1 cellular context compared by ENCODE assay signal in genomic region chr1:149888160-149888998, GRCh38.
TF ChIP-seq lines count a peak whose summit lies in the region.

No MANE protein-coding gene starts in this region.

TF ChIP-seq in K562, 482 proteins besides CTCF, POLR2A, EP300 and RAD21 (continued from another document and continues in another):
- TF ChIP-seq LARP7 (IDR thresholded peaks at IDR 0.05) (peak; percentile 45; the same call in 1 of the 2 replicates), PHF8 (IDR thresholded peaks at IDR 0.05; ENCODE audit: borderline replicate concordance, low read length) (peak; percentile 13; the same call in 1 of the 2 replicates), GTF2A2 (tag; IDR thresholded peaks at IDR 0.05) (peak; percentile 76), HDAC6 (IDR thresholded peaks at IDR 0.05; ENCODE audit: low read depth, low read length) (no peak), NFE2 (IDR thresholded peaks at IDR 0.05; ENCODE audit: low read depth) (peak; percentile 43; the same call in 1 of the 2 replicates), CGGBP1 (CRISPR knock-in tag; IDR thresholded peaks at IDR 0.05) (0 out of 2 replicates have a peak, but pooled peaks have one; percentile 68), U2AF1 (optimal IDR thresholded peaks at IDR 0.05; ENCODE audit: low read depth, low read length) (peak; percentile 67), STAT5A (IDR thresholded peaks at IDR 0.05; ENCODE audit: borderline replicate concordance, low read length) (peak; percentile 22; the same call in 1 of the 2 replicates), DMBX1 (CRISPR knock-in tag; IDR thresholded peaks at IDR 0.05; ENCODE audit: borderline replicate concordance) (0 out of 2 replicates have a peak, but pooled peaks have one; percentile 50), FOSL1 (tag; conservative IDR thresholded peaks at IDR 0.05) (peak; percentile 72), HIVEP1 (CRISPR knock-in tag; IDR thresholded peaks at IDR 0.05) (0 out of 2 replicates have a peak, but pooled peaks have one; percentile 32), ZEB2 (IDR thresholded peaks at IDR 0.05) (peak; percentile 23; the same call in 1 of the 2 replicates), NONO (IDR thresholded peaks at IDR 0.05; ENCODE audit: low read depth in 2 of 2, low read length in 1 of 2) (0 out of 4 replicates have a peak, but pooled peaks of 1 of the 2 experiments have one; percentile 23), AFF1 (IDR thresholded peaks at IDR 0.05; ENCODE audit: low read depth in 1 of 2, partially characterized antibody in 2 of 2) (peak; percentile 38 to 48), FUS (optimal IDR thresholded peaks at IDR 0.05; ENCODE audit: low read depth, low read length) (peak; percentile 14), SMAD2 (IDR thresholded peaks at IDR 0.05; ENCODE audit: low read depth, low read length) (no peak), PYGO2 (tag; IDR thresholded peaks at IDR 0.05) (peak; percentile 14; the same call in 1 of the 2 replicates), ZNF311 (CRISPR knock-in tag; IDR thresholded peaks at IDR 0.05) (no peak), NEUROD1 (IDR thresholded peaks at IDR 0.05; ENCODE audit: borderline replicate concordance, low read depth, low read length, partially characterized antibody) (no peak), E2F3 (CRISPR knock-in tag; IDR thresholded peaks at IDR 0.05) (no peak), ZNF780A (CRISPR knock-in tag; IDR thresholded peaks at IDR 0.05) (no peak), ZNF644 (tag; IDR thresholded peaks at IDR 0.05; ENCODE audit: low read depth) (peak; percentile 77), SNIP1 (IDR thresholded peaks at IDR 0.05; ENCODE audit: low read depth) (0 out of 2 replicates have a peak, but pooled peaks have one; percentile 34), RBM39 (optimal IDR thresholded peaks at IDR 0.05; ENCODE audit: low read depth, low read length) (peak; percentile 96), CC2D1A (IDR thresholded peaks at IDR 0.05) (peak; percentile 78; the same call in 1 of the 2 replicates), RHOXF2B (CRISPR knock-in tag; conservative IDR thresholded peaks at IDR 0.05) (no peak), ZNF408 (CRISPR knock-in tag; IDR thresholded peaks at IDR 0.05; ENCODE audit: low read depth) (no peak), EHMT2 (IDR thresholded peaks at IDR 0.05) (peak; percentile 79; the same call in 1 of the 2 replicates), TEAD2 (tag; IDR thresholded peaks at IDR 0.05) (no peak; the same call in 1 of the 2 replicates), DPF2 (IDR thresholded peaks at IDR 0.05) (peak; percentile 76), KDM5B (IDR thresholded peaks at IDR 0.05; ENCODE audit: insufficient replicate concordance, low read depth, low read length) (no peak), KAT7 (CRISPR knock-in tag; IDR thresholded peaks at IDR 0.05; ENCODE audit: borderline replicate concordance) (no peak), BCLAF1 (IDR thresholded peaks at IDR 0.05; ENCODE audit: borderline replicate concordance in 1 of 2, control insufficient read depth in 1 of 2, low read depth in 2 of 2, low read length in 1 of 2) (peak; percentile 12 to 79; a peak in 2 of 4 replicates), ZNF232 (CRISPR knock-in tag; IDR thresholded peaks at IDR 0.05) (0 out of 2 replicates have a peak, but pooled peaks have one; percentile 9), CSDE1 (IDR thresholded peaks at IDR 0.05) (peak in 1 of 2 experiments; percentile 76; a peak in 1 of 4 replicates), ZZZ3 (IDR thresholded peaks at IDR 0.05) (no peak), NR2C2 (CRISPR knock-in tag; IDR thresholded peaks at IDR 0.05) (no peak), NR2C2 (tag; IDR thresholded peaks at IDR 0.05) (peak; percentile 65), ZNF212 (CRISPR knock-in tag; IDR thresholded peaks at IDR 0.05) (peak; percentile 73; the same call in 1 of the 2 replicates), CBFA2T3 (IDR thresholded peaks at IDR 0.05) (peak; percentile 53; the same call in 1 of the 2 replicates), GTF2F1 (IDR thresholded peaks at IDR 0.05; ENCODE audit: low read depth, low read length) (peak; percentile 71; the same call in 1 of the 2 replicates), IFI16 (CRISPR knock-in tag; IDR thresholded peaks at IDR 0.05) (no peak), YBX1 (IDR thresholded peaks at IDR 0.05) (no peak), TEAD1 (CRISPR knock-in tag; IDR thresholded peaks at IDR 0.05) (peak; percentile 5 to 82; a peak in 2 of 4 replicates), TCFL5 (CRISPR knock-in tag; conservative IDR thresholded peaks at IDR 0.05) (peak; percentile 25; the same call in 1 of the 2 replicates), KAT2B (IDR thresholded peaks at IDR 0.05; ENCODE audit: low read depth, low read length) (no peak), GTF2B (IDR thresholded peaks at IDR 0.05; ENCODE audit: extremely low read depth, insufficient read length) (peak; percentile 91), MYC (IDR thresholded peaks at IDR 0.05; ENCODE audit: low read depth, low read length) (peak; percentile 78), MYC (CRISPR knock-in tag; IDR thresholded peaks at IDR 0.05; ENCODE audit: borderline replicate concordance, low read depth) (no peak), JUND (IDR thresholded peaks at IDR 0.05; ENCODE audit: borderline replicate concordance, low read depth, low read length) (peak; percentile 51), JUND (tag; IDR thresholded peaks at IDR 0.05; ENCODE audit: borderline replicate concordance, low read depth, low read length) (no peak; the same call in 2 of the 3 replicates), ZC3H11A (IDR thresholded peaks at IDR 0.05; ENCODE audit: low read depth, low read length) (peak; percentile 53; the same call in 1 of the 2 replicates), PURB (CRISPR knock-in tag; IDR thresholded peaks at IDR 0.05; ENCODE audit: low read depth) (no peak), XRCC4 (IDR thresholded peaks at IDR 0.05; ENCODE audit: extremely low read depth, insufficient read depth, insufficient read length) (no peak)
- TF ChIP-seq, protein P1, sequence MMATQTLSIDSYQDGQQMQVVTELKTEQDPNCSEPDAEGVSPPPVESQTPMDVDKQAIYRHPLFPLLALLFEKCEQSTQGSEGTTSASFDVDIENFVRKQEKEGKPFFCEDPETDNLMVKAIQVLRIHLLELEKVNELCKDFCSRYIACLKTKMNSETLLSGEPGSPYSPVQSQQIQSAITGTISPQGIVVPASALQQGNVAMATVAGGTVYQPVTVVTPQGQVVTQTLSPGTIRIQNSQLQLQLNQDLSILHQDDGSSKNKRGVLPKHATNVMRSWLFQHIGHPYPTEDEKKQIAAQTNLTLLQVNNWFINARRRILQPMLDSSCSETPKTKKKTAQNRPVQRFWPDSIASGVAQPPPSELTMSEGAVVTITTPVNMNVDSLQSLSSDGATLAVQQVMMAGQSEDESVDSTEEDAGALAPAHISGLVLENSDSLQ (IDR thresholded peaks at IDR 0.05), result peak; percentile 3; the same call in 1 of the 2 replicates
- TF ChIP-seq, protein P2, sequence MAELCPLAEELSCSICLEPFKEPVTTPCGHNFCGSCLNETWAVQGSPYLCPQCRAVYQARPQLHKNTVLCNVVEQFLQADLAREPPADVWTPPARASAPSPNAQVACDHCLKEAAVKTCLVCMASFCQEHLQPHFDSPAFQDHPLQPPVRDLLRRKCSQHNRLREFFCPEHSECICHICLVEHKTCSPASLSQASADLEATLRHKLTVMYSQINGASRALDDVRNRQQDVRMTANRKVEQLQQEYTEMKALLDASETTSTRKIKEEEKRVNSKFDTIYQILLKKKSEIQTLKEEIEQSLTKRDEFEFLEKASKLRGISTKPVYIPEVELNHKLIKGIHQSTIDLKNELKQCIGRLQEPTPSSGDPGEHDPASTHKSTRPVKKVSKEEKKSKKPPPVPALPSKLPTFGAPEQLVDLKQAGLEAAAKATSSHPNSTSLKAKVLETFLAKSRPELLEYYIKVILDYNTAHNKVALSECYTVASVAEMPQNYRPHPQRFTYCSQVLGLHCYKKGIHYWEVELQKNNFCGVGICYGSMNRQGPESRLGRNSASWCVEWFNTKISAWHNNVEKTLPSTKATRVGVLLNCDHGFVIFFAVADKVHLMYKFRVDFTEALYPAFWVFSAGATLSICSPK (IDR thresholded peaks at IDR 0.05; ENCODE audit: borderline replicate concordance), result peak; percentile 65; the same call in 1 of the 2 replicates
- TF ChIP-seq, protein P3, sequence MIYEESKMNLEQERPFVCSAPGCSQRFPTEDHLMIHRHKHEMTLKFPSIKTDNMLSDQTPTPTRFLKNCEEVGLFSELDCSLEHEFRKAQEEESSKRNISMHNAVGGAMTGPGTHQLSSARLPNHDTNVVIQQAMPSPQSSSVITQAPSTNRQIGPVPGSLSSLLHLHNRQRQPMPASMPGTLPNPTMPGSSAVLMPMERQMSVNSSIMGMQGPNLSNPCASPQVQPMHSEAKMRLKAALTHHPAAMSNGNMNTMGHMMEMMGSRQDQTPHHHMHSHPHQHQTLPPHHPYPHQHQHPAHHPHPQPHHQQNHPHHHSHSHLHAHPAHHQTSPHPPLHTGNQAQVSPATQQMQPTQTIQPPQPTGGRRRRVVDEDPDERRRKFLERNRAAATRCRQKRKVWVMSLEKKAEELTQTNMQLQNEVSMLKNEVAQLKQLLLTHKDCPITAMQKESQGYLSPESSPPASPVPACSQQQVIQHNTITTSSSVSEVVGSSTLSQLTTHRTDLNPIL (CRISPR knock-in tag; IDR thresholded peaks at IDR 0.05), result no peak
- TF ChIP-seq, protein P4, sequence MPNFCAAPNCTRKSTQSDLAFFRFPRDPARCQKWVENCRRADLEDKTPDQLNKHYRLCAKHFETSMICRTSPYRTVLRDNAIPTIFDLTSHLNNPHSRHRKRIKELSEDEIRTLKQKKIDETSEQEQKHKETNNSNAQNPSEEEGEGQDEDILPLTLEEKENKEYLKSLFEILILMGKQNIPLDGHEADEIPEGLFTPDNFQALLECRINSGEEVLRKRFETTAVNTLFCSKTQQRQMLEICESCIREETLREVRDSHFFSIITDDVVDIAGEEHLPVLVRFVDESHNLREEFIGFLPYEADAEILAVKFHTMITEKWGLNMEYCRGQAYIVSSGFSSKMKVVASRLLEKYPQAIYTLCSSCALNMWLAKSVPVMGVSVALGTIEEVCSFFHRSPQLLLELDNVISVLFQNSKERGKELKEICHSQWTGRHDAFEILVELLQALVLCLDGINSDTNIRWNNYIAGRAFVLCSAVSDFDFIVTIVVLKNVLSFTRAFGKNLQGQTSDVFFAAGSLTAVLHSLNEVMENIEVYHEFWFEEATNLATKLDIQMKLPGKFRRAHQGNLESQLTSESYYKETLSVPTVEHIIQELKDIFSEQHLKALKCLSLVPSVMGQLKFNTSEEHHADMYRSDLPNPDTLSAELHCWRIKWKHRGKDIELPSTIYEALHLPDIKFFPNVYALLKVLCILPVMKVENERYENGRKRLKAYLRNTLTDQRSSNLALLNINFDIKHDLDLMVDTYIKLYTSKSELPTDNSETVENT (CRISPR knock-in tag; IDR thresholded peaks at IDR 0.05), result no peak
